Comparison of ENCODE assay signal across 23 cellular contexts in the genomic region with DNA sequence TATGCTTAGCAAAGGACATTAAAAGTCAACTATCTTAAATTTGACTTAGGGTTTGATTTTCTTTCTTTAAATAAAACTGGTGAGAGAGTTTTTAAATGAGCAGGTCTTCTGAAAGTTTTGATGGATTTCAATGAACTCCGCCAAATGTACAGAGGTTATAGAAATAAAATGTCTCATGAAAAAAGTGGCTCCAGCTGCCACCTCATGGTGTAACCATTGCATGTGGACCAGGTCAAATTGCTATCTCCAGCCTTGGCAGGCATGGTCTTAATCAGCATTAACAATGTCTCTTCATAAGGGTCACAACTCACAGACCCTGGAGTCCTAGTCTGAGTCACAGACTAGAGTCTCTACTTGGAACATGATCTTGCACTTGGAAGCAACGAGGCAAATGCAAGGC.
DNase-seq lines count a peak whose midpoint lies in the region; ATAC-seq, FAIRE-seq and TF ChIP-seq lines count a peak whose summit lies in the region.
"Had no signal": no experiment of that assay in that cellular context is flagged by ENCODE, and none has a peak within 500 bp of the region (broad histone marks: within the 10 kb centered on the region; RNA-seq: fewer than 3 reads in every experiment).

No MANE protein-coding gene starts in this region.

- H2AFZ ChIP-seq in astrocyte (ENCODE audit: low read depth, low read length), result no peak overlapping the region

- no peak overlapping the region for H4K8ac ChIP-seq in mesendoderm (ENCODE audit: low read depth, low read length)

- no peaks in the 10 kb centered on the region for H3K4me1 Mint-ChIP-seq in astrocyte (ENCODE audit: low read depth, unreplicated experiment)

- H3K27me3 ChIP-seq in right atrium auricular region, result no peaks in the 10 kb centered on the region
- H3K27me3 ChIP-seq in astrocyte (ENCODE audit: insufficient read depth, low read length), result no peaks in the 10 kb centered on the region
- no peaks in the 10 kb centered on the region for H3K27me3 ChIP-seq in mesendoderm (ENCODE audit: insufficient read depth, low read length, poor library complexity)

- H2BK120ac ChIP-seq in mesendoderm (ENCODE audit: low read depth, low read length), result no peak overlapping the region

- no peak overlapping the region for H3K56ac ChIP-seq in mesendoderm (ENCODE audit: low read length)

- no peaks in the 10 kb centered on the region for H3K79me1 ChIP-seq in mesendoderm (ENCODE audit: low read length)

- no peaks in the 10 kb centered on the region for H3K9me3 Mint-ChIP-seq in astrocyte (ENCODE audit: unreplicated experiment)
- H3K9me3 Mint-ChIP-seq: H9 had no signal

- H3K4ac ChIP-seq in mesendoderm (ENCODE audit: low read depth, low read length), result no peak overlapping the region

- H3K27ac ChIP-seq in right atrium auricular region (no peak overlapping the region), astrocyte (ENCODE audit: low read depth, low read length) (no peak overlapping the region), mesendoderm (ENCODE audit: low read depth, low read length) (no peak overlapping the region)

- H3K9ac ChIP-seq in astrocyte (ENCODE audit: low read length), result no peak overlapping the region
- no peak overlapping the region for H3K9ac ChIP-seq in mesendoderm (ENCODE audit: low read length)

- DNase-seq in Right ventricle myocardium superior (no peak), right atrium auricular region (ENCODE audit: low spot score) (no peak), astrocyte (ENCODE audit: low read depth) (peak; percentile 29), globus pallidus (ENCODE audit: low spot score) (peak; percentile 7), mesendoderm (no peak)
- DNase-seq: 8988T, ACHN, Calu3, DMS79 treated with DMSO at 0.1 percent for 48 hours, H9, IMR-90, KG1, NCI-H1048, NCI-H1417 treated with DMSO at 0.1 percent for 48 hours, NCI-H1694 treated with DMSO at 0.1 percent for 48 hours, NCI-H2081, NCI-H2227 treated with DMSO at 0.1 percent for 48 hours, NCI-H526 treated with DMSO at 0.1 percent for 48 hours had no signal

- no peak overlapping the region for H3K23ac ChIP-seq in mesendoderm (ENCODE audit: low read length)

- WGBS in mesendoderm (ENCODE audit: extremely low coverage, insufficient coverage, low lambda C conversion rate), result no CpG with 5 or more reads among the region's 2 CpGs

- H2BK15ac ChIP-seq in mesendoderm (replicated peaks; ENCODE audit: low read depth), result no peak overlapping the region

- no peak overlapping the region for H3K27ac Mint-ChIP-seq in astrocyte (ENCODE audit: unreplicated experiment)
- H3K27ac Mint-ChIP-seq: H9 had no signal

- no peak for FAIRE-seq in astrocyte (lab: Jason Lieb, UNC)
- FAIRE-seq: GM12892 had no signal

- peak; percentile 46 for ATAC-seq in Right ventricle myocardium superior (ENCODE audit: poor library complexity)
- ATAC-seq in HG02763 (IDR thresholded peaks at IDR 0.05; ENCODE audit: unreplicated experiment), result no peak
- no peak for ATAC-seq in HG03342 (IDR thresholded peaks at IDR 0.05; ENCODE audit: unreplicated experiment)
- ATAC-seq: Panc1, SK-N-SH treated with all-trans-retinoic acid at 6 μM for 48 hours had no signal

- H3K4me2 ChIP-seq in astrocyte (ENCODE audit: low read length), result no peak overlapping the region
- H3K4me2 ChIP-seq in mesendoderm (ENCODE audit: low read length), result no peak overlapping the region

- H2AK5ac ChIP-seq in mesendoderm (ENCODE audit: low read length), result no peak overlapping the region

- H3K36me3 ChIP-seq in right atrium auricular region, result no peaks in the 10 kb centered on the region
- no peaks in the 10 kb centered on the region for H3K36me3 ChIP-seq in astrocyte (ENCODE audit: insufficient read depth, low read length)
- H3K36me3 ChIP-seq in mesendoderm (ENCODE audit: control insufficient read depth, insufficient read depth, low read length), result no peaks in the 10 kb centered on the region

- H3K4me1 ChIP-seq in right atrium auricular region, result no peaks in the 10 kb centered on the region
- no peaks in the 10 kb centered on the region for H3K4me1 ChIP-seq in astrocyte (ENCODE audit: insufficient read depth, low read length)
- no peaks in the 10 kb centered on the region for H3K4me1 ChIP-seq in mesendoderm (ENCODE audit: control insufficient read depth, low read depth, low read length)

- H3K4me3 ChIP-seq in right atrium auricular region (no peak overlapping the region), astrocyte (ENCODE audit: insufficient read depth, low read depth, low read length) (no peak overlapping the region), mesendoderm (ENCODE audit: low read length) (no peak overlapping the region)

- H3K18ac ChIP-seq in mesendoderm (ENCODE audit: low read length), result no peak overlapping the region

- H3K79me2 ChIP-seq in astrocyte (ENCODE audit: insufficient read depth, low read length) (no peaks in the 10 kb centered on the region), mesendoderm (ENCODE audit: control insufficient read depth, insufficient read depth, low read length) (no peaks in the 10 kb centered on the region)

- H3K9me3 ChIP-seq in right atrium auricular region (no peaks in the 10 kb centered on the region), astrocyte (ENCODE audit: insufficient read depth, low read depth, low read length) (no peaks in the 10 kb centered on the region)

- peaks cover 14% of the 10 kb centered on the region for H3K27me3 Mint-ChIP-seq in astrocyte (ENCODE audit: low read depth, unreplicated experiment)

- H4K20me1 ChIP-seq in astrocyte (ENCODE audit: insufficient read depth, low read length), result no peaks in the 10 kb centered on the region

- no peaks in the 10 kb centered on the region for H3K36me3 Mint-ChIP-seq in astrocyte (ENCODE audit: low read depth, unreplicated experiment)

- no peak overlapping the region for H4K5ac ChIP-seq in mesendoderm (ENCODE audit: low read length)

- H3K4me3 Mint-ChIP-seq in astrocyte (ENCODE audit: unreplicated experiment), result no peak overlapping the region
- H3K4me3 Mint-ChIP-seq: H9 had no signal

- TF ChIP-seq CTCF in right atrium auricular region (IDR thresholded peaks at IDR 0.05) (peak in 1 of 2 donors; percentile 20), astrocyte (IDR thresholded peaks at IDR 0.05; ENCODE audit: insufficient read depth, low read depth, low read length) (no peak)

- intact Hi-C loops in Right ventricle myocardium superior (cut with DNase I), result no loop called here

- no peak overlapping the region for H2BK5ac ChIP-seq in mesendoderm (ENCODE audit: low read length)

Comparison
In these comparisons a context has a peak if more than half of its experiments do, and no peak if none do; other contexts are left out.
1. DNase-seq: peak in astrocyte (single experiment) and globus pallidus (single experiment); none in Right ventricle myocardium superior (single experiment), right atrium auricular region (single experiment) and mesendoderm (single experiment).